In the genomic region with DNA sequence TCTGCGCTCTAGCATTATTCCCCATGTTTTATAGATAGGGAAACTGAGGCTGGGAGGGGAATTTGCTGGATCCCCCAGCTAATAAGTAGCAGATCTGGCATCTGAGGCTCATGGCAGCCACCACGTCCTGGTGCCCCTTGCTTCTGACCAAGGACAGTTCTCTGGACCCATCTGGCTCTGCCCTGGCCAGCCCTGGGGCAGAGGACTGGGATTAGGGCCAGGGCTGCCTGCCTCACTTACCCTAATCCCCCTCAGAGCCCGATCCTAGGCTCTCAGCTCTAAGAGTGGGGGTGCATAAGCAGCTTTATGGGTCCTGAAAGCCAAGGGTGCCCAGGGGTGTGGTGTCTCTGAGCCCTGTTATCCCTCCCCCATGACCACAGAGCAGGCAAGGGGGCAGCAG, we compare ENCODE assay signal across 19 cellular contexts. TPM values are rescaled to one million over a fixed set of nuclear protein-coding genes. Genes with fewer than 3 reads are reported as not detected.
DNase-seq lines count a peak whose midpoint lies in the region; ATAC-seq and TF ChIP-seq lines count a peak whose summit lies in the region.
"Had no signal": no experiment of that assay in that cellular context is flagged by ENCODE, and none has a peak within 500 bp of the region (broad histone marks: within the 10 kb centered on the region; RNA-seq: fewer than 3 reads in every experiment).

TSS of gene CABP4 (plus strand) at position 301 of the 400 bp plus-strand sequence. CDS start at position 371, 70 bp downstream.

- H3K27ac ChIP-seq in WERI-Rb-1 (peak within 1 kb of the TSS; percentile 48), neuronal stem cell (replicated peaks; ENCODE audit: low read length) (no peak within 1 kb of the TSS), A673 (ENCODE audit: low read depth, low read length, poor library complexity, severe bottlenecking) (no peak within 1 kb of the TSS), mammary epithelial cell (ENCODE audit: insufficient read depth, low read depth, low read length) (no peak within 1 kb of the TSS)
- H3K27ac ChIP-seq: A549 had no signal

- CTCF ChIA-PET in A673 (lab: Charles Lee) (no interaction called here), mammary epithelial cell (lab: Charles Lee; ENCODE audit: low non-redundant PET) (no interaction called here)

- peak within 1 kb of the TSS; percentile 30 for H2BK12ac ChIP-seq in neuronal stem cell (ENCODE audit: low read length)

- peak within 1 kb of the TSS; percentile 56 for H2BK15ac ChIP-seq in neuronal stem cell (ENCODE audit: low read length)

- H3K27me3 ChIP-seq in WERI-Rb-1 (ENCODE audit: insufficient read depth, low read depth, severe bottlenecking) (no peaks in the 10 kb centered on the region), neuronal stem cell (ENCODE audit: control insufficient read depth in 3 of 3, insufficient read depth in 3 of 3, low read depth in 1 of 3, low read length in 3 of 3) (no peaks in the 10 kb centered on the region), A673 (replicated peaks; ENCODE audit: insufficient read depth, low read depth, low read length, poor library complexity) (no peaks in the 10 kb centered on the region), mammary epithelial cell (ENCODE audit: insufficient read depth, low read length) (no peaks in the 10 kb centered on the region)

- BruUV-seq in A673 (replicated peaks; lab: Mats Ljungman, UMichigan) (no TSS peak), mammary epithelial cell (replicated peaks; lab: Mats Ljungman, UMichigan) (no TSS peak)

- intact Hi-C loops in natural killer cell (cut with micrococcal nuclease): no loop called here
- intact Hi-C loops in A673 (cut with micrococcal nuclease; ENCODE audit: unreplicated experiment): no loop called here
- intact Hi-C loops in mammary epithelial cell (cut with micrococcal nuclease): no loop called here

- no peak within 1 kb of the TSS for H3K4ac ChIP-seq in neuronal stem cell (ENCODE audit: low read length)

- H2AFZ ChIP-seq in neuronal stem cell (ENCODE audit: low read length): peak within 1 kb of the TSS; percentile 45
- H2AFZ ChIP-seq in mammary epithelial cell (ENCODE audit: low read depth, low read length): no peak within 1 kb of the TSS
- H2AFZ ChIP-seq: GM23338 had no signal

- no peak within 1 kb of the TSS for H3K27ac Mint-ChIP-seq in natural killer cell
- no peak within 1 kb of the TSS for H3K27ac Mint-ChIP-seq in natural killer cell treated with Interleukin-12 subunit alpha and Interleukin-12 subunit beta and Interleukin-15 and Interleukin-18, amount 100 ng/mL, for 72 hours
- H3K27ac Mint-ChIP-seq: CD8-positive, alpha-beta T cell; GM23338 had no signal

- no peak within 1 kb of the TSS for H3K23ac ChIP-seq in neuronal stem cell (ENCODE audit: low read depth, low read length, poor library complexity)

- peaks cover 0 to 9% of the 10 kb centered on the region in 2 donors for H3K27me3 Mint-ChIP-seq in natural killer cell (ENCODE audit: low read depth in 2 of 2)
- peaks cover 0 to 3% of the 10 kb centered on the region in 2 donors for H3K27me3 Mint-ChIP-seq in natural killer cell treated with Interleukin-12 subunit alpha and Interleukin-12 subunit beta and Interleukin-15 and Interleukin-18, amount 100 ng/mL, for 72 hours

- dilution Hi-C loops in mammary epithelial cell (cut with HindIII; ENCODE audit: low sequenced_read_pairs): no loop called here

- H3K79me1 ChIP-seq in neuronal stem cell (ENCODE audit: low read depth, low read length): peaks cover 2% of the 10 kb centered on the region

- H3K79me2 ChIP-seq in mammary epithelial cell (ENCODE audit: insufficient read depth, low read length): no peaks in the 10 kb centered on the region

- H3K9ac ChIP-seq in neuronal stem cell (ENCODE audit: low read depth, low read length, poor library complexity) (no peak within 1 kb of the TSS), mammary epithelial cell (ENCODE audit: insufficient read depth, low read length) (no peak within 1 kb of the TSS)

- H3K9me3 Mint-ChIP-seq in natural killer cell: no peaks in the 10 kb centered on the region
- no peaks in the 10 kb centered on the region for H3K9me3 Mint-ChIP-seq in natural killer cell treated with Interleukin-12 subunit alpha and Interleukin-12 subunit beta and Interleukin-15 and Interleukin-18, amount 100 ng/mL, for 72 hours
- H3K9me3 Mint-ChIP-seq: CD8-positive, alpha-beta T cell; GM23338 had no signal

- ATAC-seq in natural killer cell: no peak
- ATAC-seq in natural killer cell treated with Interleukin-12 subunit alpha and Interleukin-12 subunit beta and Interleukin-15 and Interleukin-18, amount 100 ng/mL, for 72 hours: no peak
- ATAC-seq: CD8-positive, alpha-beta T cell; HCT116; Right ventricle myocardium inferior had no signal

- H3K36me3 Mint-ChIP-seq in natural killer cell: no peaks in the 10 kb centered on the region
- no peaks in the 10 kb centered on the region for H3K36me3 Mint-ChIP-seq in natural killer cell treated with Interleukin-12 subunit alpha and Interleukin-12 subunit beta and Interleukin-15 and Interleukin-18, amount 100 ng/mL, for 72 hours
- H3K36me3 Mint-ChIP-seq: CD8-positive, alpha-beta T cell had no signal

- H3K4me3 Mint-ChIP-seq in natural killer cell: no peak within 1 kb of the TSS
- no peak within 1 kb of the TSS for H3K4me3 Mint-ChIP-seq in natural killer cell treated with Interleukin-12 subunit alpha and Interleukin-12 subunit beta and Interleukin-15 and Interleukin-18, amount 100 ng/mL, for 72 hours
- H3K4me3 Mint-ChIP-seq: CD8-positive, alpha-beta T cell; GM23338 had no signal

- peak within 1 kb of the TSS; percentile 57 for H3K18ac ChIP-seq in neuronal stem cell (ENCODE audit: low read length)

- H2BK5ac ChIP-seq in neuronal stem cell (ENCODE audit: low read length): peak within 1 kb of the TSS; percentile 21

- H3K9me3 ChIP-seq in WERI-Rb-1 (ENCODE audit: severe bottlenecking): no peaks in the 10 kb centered on the region
- no peaks in the 10 kb centered on the region for H3K9me3 ChIP-seq in neuronal stem cell (replicated peaks in 1 of 2; ENCODE audit: control insufficient read depth in 2 of 2, insufficient read depth in 1 of 2, low read depth in 1 of 2, low read length in 2 of 2)
- no peaks in the 10 kb centered on the region for H3K9me3 ChIP-seq in A673 (ENCODE audit: low read depth, low read length, poor library complexity, severe bottlenecking)
- no peaks in the 10 kb centered on the region for H3K9me3 ChIP-seq in mammary epithelial cell (replicated peaks; ENCODE audit: insufficient read depth, low read length)
- H3K9me3 ChIP-seq: A549 had no signal

- H3K36me3 ChIP-seq in WERI-Rb-1 (no peaks in the 10 kb centered on the region), neuronal stem cell (replicated peaks in 1 of 2; ENCODE audit: control insufficient read depth in 2 of 2, insufficient read depth in 2 of 2, low read length in 2 of 2) (no peaks in the 10 kb centered on the region), A673 (ENCODE audit: insufficient read depth, low read length, poor library complexity, severe bottlenecking) (no peaks in the 10 kb centered on the region), mammary epithelial cell (ENCODE audit: insufficient read depth, low read length) (no peaks in the 10 kb centered on the region)

- WGBS in neuronal stem cell (ENCODE audit: extremely low coverage in 2 of 2, insufficient read length in 2 of 2, insufficient replicate concordance in 1 of 2), 2 donors: no CpG with 5 or more reads among the region's 3 CpGs
- 55% methylated on average over 3 of the region's 3 CpGs for WGBS in mammary epithelial cell (ENCODE audit: low coverage, missing lambda C conversion rate)

- H4K91ac ChIP-seq in neuronal stem cell (ENCODE audit: low read depth, low read length, poor library complexity): no peak within 1 kb of the TSS

- DNase-seq in natural killer cell: no peak
- DNase-seq in natural killer cell treated with Interleukin-12 subunit alpha and Interleukin-12 subunit beta and Interleukin-15 and Interleukin-18, amount 100 ng/mL, for 72 hours (ENCODE audit: low spot score): no peak
- peak; percentile 62 for DNase-seq in WERI-Rb-1
- no peak for DNase-seq in neuronal stem cell (ENCODE audit: low spot score)
- DNase-seq in A673 (ENCODE audit: low spot score): no peak
- DNase-seq in mammary epithelial cell: no peak
- no peak for DNase-seq in NCI-H510A treated with DMSO at 0.1 percent for 48 hours (lab: John Stamatoyannopoulos, UW)
- DNase-seq in NCI-H2171 treated with DMSO at 0.1 percent for 48 hours (lab: John Stamatoyannopoulos, UW): no peak
- DNase-seq: CD8-positive, alpha-beta T cell; NCI-H1105; NCI-H146; NCI-H2029 treated with DMSO at 0.1 percent for 48 hours; NCI-H345; NCI-H524 treated with DMSO at 0.1 percent for 48 hours had no signal

- TF ChIP-seq CTCF in natural killer cell (IDR thresholded peaks at IDR 0.05) (no peak), WERI-Rb-1 (IDR thresholded peaks at IDR 0.05; ENCODE audit: low read depth, low read length) (no peak), A673 (conservative IDR thresholded peaks at IDR 0.05; ENCODE audit: low read depth, low read length) (no peak), mammary epithelial cell (conservative IDR thresholded peaks at IDR 0.05 in 1 of 2, IDR thresholded peaks at IDR 0.05 in 1 of 2; ENCODE audit: extremely low read depth in 1 of 2, insufficient read depth in 1 of 2, low read depth in 1 of 2, low read length in 2 of 2) (no peak)

- no peak within 1 kb of the TSS for H3K4me2 ChIP-seq in neuronal stem cell (ENCODE audit: insufficient read depth, low read length, poor library complexity, severe bottlenecking)
- no peak within 1 kb of the TSS for H3K4me2 ChIP-seq in mammary epithelial cell (ENCODE audit: insufficient read depth, low read depth, low read length)
- H3K4me2 ChIP-seq: A549, GM23338 had no signal

- peaks cover 5 to 13% of the 10 kb centered on the region in 2 donors for H3K4me1 ChIP-seq in neuronal stem cell (ENCODE audit: control insufficient read depth in 2 of 2, insufficient read depth in 1 of 2, low read depth in 1 of 2, low read length in 2 of 2)
- no peaks in the 10 kb centered on the region for H3K4me1 ChIP-seq in A673 (ENCODE audit: insufficient read depth, low read length, poor library complexity, severe bottlenecking)
- peaks cover 6% of the 10 kb centered on the region for H3K4me1 ChIP-seq in mammary epithelial cell (ENCODE audit: insufficient read depth, low read length)
- H3K4me1 ChIP-seq: A549 had no signal

- POLR2A ChIA-PET in A673 (lab: Charles Lee; ENCODE audit: low non-redundant PET): interaction anchor here (0.6 kb wide), 1 partner anchor 1200 kb away, joined by 4 read pairs; no protein-coding TSS in a partner anchor

- in situ Hi-C loops in mammary epithelial cell (cut with MboI; ENCODE audit: low sequenced_read_pairs in 2 of 2): no loop called here

- H4K20me1 ChIP-seq in mammary epithelial cell (ENCODE audit: insufficient read depth, low read length): no peaks in the 10 kb centered on the region

- no peak within 1 kb of the TSS for H3K14ac ChIP-seq in neuronal stem cell (ENCODE audit: low read length)

- no peak within 1 kb of the TSS for H2BK120ac ChIP-seq in neuronal stem cell (ENCODE audit: low read depth, low read length)

- peaks cover 0 to 12% of the 10 kb centered on the region in 2 donors for H3K4me1 Mint-ChIP-seq in natural killer cell
- no peaks in the 10 kb centered on the region for H3K4me1 Mint-ChIP-seq in natural killer cell treated with Interleukin-12 subunit alpha and Interleukin-12 subunit beta and Interleukin-15 and Interleukin-18, amount 100 ng/mL, for 72 hours (ENCODE audit: low read depth in 2 of 2)
- H3K4me1 Mint-ChIP-seq: GM23338 had no signal

- H4K8ac ChIP-seq in neuronal stem cell (ENCODE audit: low read depth, low read length): no peak within 1 kb of the TSS

- no peak within 1 kb of the TSS for H3K4me3 ChIP-seq in WERI-Rb-1 (ENCODE audit: low read depth, low read length)
- no peak within 1 kb of the TSS for H3K4me3 ChIP-seq in neuronal stem cell (ENCODE audit: low read length in 2 of 2)
- no peak within 1 kb of the TSS for H3K4me3 ChIP-seq in A673 (ENCODE audit: low read depth, low read length, poor library complexity, severe bottlenecking)
- no peak within 1 kb of the TSS for H3K4me3 ChIP-seq in mammary epithelial cell (replicated peaks in 1 of 3; ENCODE audit: insufficient read depth in 1 of 3, low read depth in 2 of 3, low read length in 3 of 3)
- H3K4me3 ChIP-seq: A549, GM23338 had no signal

- H2AK5ac ChIP-seq in neuronal stem cell (ENCODE audit: low read depth, low read length): peak within 1 kb of the TSS; percentile 82

RNA-seq across cellular contexts. Expression of gene CABP4, which starts in this region (rescaled TPM):
- total RNA-seq in natural killer cell (10 to 100 TPM; 12.9 to 22.8 (median 21.3) TPM), A673 (2021) (not detected in 2 replicates), mammary epithelial cell (1 to 10 TPM; 1.8 to 5.8 TPM)
- total RNA-seq in natural killer cell treated with Interleukin-12 subunit alpha and Interleukin-12 subunit beta and Interleukin-15 and Interleukin-18, amount 100 ng/mL, for 72 hours: 1 to 10 TPM; 1.4 to 2.2 TPM
- polyA plus RNA-seq in neuronal stem cell (2013, experiment 1 of 2): 0.01 TPM
- polyA plus RNA-seq in neuronal stem cell (2013, experiment 2 of 2): 0.04 TPM
- 0.52 TPM for polyA plus RNA-seq in mammary epithelial cell
- polyA minus RNA-seq in mammary epithelial cell: not detected
- polyA plus RNA-seq: A549, BJ, GM23338 had no signal
